In the genomic region with DNA sequence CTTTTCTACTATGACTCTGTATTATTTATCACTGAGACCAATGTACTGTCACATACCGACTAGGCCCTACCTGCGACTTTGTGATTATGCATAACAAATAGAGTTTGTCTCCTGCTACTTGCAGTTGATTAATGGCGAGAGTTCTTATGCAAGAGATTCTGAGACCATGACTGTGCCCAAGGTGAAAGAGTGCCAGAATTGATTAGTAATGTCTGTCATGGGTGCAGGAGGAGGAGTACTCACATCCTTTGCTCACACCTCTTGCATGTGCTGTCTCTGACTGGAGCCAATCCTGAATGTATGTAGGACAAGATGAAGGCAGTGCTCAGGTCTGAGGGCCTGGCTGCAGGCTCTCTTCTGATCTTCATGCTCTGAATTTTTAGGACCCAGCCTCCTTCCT, we compare ENCODE assay signal across 24 cellular contexts.
"Had no signal": no experiment of that assay in that cellular context is flagged by ENCODE, and none has a peak within 500 bp of the region (broad histone marks: within the 10 kb centered on the region; RNA-seq: fewer than 3 reads in every experiment).

No MANE protein-coding gene starts in this region.

- H3K36me3 ChIP-seq: sigmoid colon, transverse colon, vagina had no signal

- H3K4me1 ChIP-seq: body of pancreas, sigmoid colon had no signal

- H3K27me3 Mint-ChIP-seq: activated CD4-positive, alpha-beta T cell treated with anti-CD3 and anti-CD28 coated beads for 36 hours; activated naive CD8-positive, alpha-beta T cell treated with anti-CD3 and anti-CD28 coated beads, Interleukin-2, amount 10 ng/mL, durations not matched to agents 7 days and 5 days had no signal

- H3K9me3 ChIP-seq: body of pancreas, sigmoid colon, transverse colon, vagina had no signal

- H3K9me3 Mint-ChIP-seq: dendritic cell treated with granulocyte-macrophage colony-stimulating factor and Interleukin-4, amounts not matched to agents 40 ng/mL and 50 ng/mL, for 4 days; stimulated activated naive B cell treated with anti-CD40 and anti-IgM and Interleukin-4, amounts not matched to agents 10 μg/mL and 1 μg/mL and 100 μg/mL, for 72 hours had no signal

- DNase-seq: activated CD4-positive, alpha-beta T cell treated with anti-CD3 and anti-CD28 coated beads for 36 hours; activated CD4-positive, alpha-beta T cell treated with anti-CD3 and anti-CD28 coated beads, Interleukin-2, amount 50 U/mL, for 48 hours; activated naive CD4-positive, alpha-beta T cell treated with Interleukin-2 at 50 U/mL for 16 hours; activated naive CD8-positive, alpha-beta T cell treated with anti-CD3 and anti-CD28 coated beads, Interleukin-2, amount 10 ng/mL, durations not matched to agents 7 days and 5 days; activated T-cell treated with anti-CD3 and anti-CD28 coated beads, Interleukin-2, amount 50 U/mL, for 48 hours; body of pancreas; effector CD4-positive, alpha-beta T cell; kidney; naive thymus-derived CD8-positive, alpha-beta T cell; retina; sigmoid colon; stimulated activated CD4-positive, alpha-beta T cell treated with anti-CD3 and anti-CD28 coated beads, Interleukin-15, amount 100 ng/mL, for 24 hours; stimulated activated naive B cell treated with anti-CD40 and anti-IgM and Interleukin-4, amounts not matched to agents 10 μg/mL and 1 μg/mL and 100 μg/mL, for 72 hours; T1000; transverse colon had no signal

- H3K4me3 Mint-ChIP-seq: activated CD4-positive, alpha-beta T cell treated with anti-CD3 and anti-CD28 coated beads for 36 hours; activated naive CD8-positive, alpha-beta T cell treated with anti-CD3 and anti-CD28 coated beads, Interleukin-2, amount 10 ng/mL, durations not matched to agents 7 days and 5 days; dendritic cell treated with granulocyte-macrophage colony-stimulating factor and Interleukin-4, amounts not matched to agents 40 ng/mL and 50 ng/mL, for 4 days; mesothelial cell of epicardium; naive thymus-derived CD8-positive, alpha-beta T cell; stimulated activated naive B cell treated with anti-CD40 and anti-IgM and Interleukin-4, amounts not matched to agents 10 μg/mL and 1 μg/mL and 100 μg/mL, for 72 hours; T-helper 1 cell treated with Interleukin-12 subunit alpha and Interleukin-12 subunit beta and Interleukin-4 antibody, amounts not matched to agents 30 μg/mL and 1 μg/mL, for 36 hours; WTC11 had no signal

- H3K4me3 ChIP-seq: body of pancreas, lung, sigmoid colon, smooth muscle cell, transverse colon, vagina had no signal

- H3K27ac Mint-ChIP-seq: activated CD4-positive, alpha-beta T cell treated with anti-CD3 and anti-CD28 coated beads for 36 hours; activated naive CD8-positive, alpha-beta T cell treated with anti-CD3 and anti-CD28 coated beads, Interleukin-2, amount 10 ng/mL, durations not matched to agents 7 days and 5 days; dendritic cell treated with granulocyte-macrophage colony-stimulating factor and Interleukin-4, amounts not matched to agents 40 ng/mL and 50 ng/mL, for 4 days; mesothelial cell of epicardium; progenitor cell of endocrine pancreas; stimulated activated naive B cell treated with anti-CD40 and anti-IgM and Interleukin-4, amounts not matched to agents 10 μg/mL and 1 μg/mL and 100 μg/mL, for 72 hours; T-helper 1 cell treated with Interleukin-12 subunit alpha and Interleukin-12 subunit beta and Interleukin-4 antibody, amounts not matched to agents 30 μg/mL and 1 μg/mL, for 36 hours; WTC11 had no signal

- FAIRE-seq: endometrium, kidney had no signal

- H3K36me3 Mint-ChIP-seq: activated naive CD8-positive, alpha-beta T cell treated with anti-CD3 and anti-CD28 coated beads, Interleukin-2, amount 10 ng/mL, durations not matched to agents 7 days and 5 days; stimulated activated naive B cell treated with anti-CD40 and anti-IgM and Interleukin-4, amounts not matched to agents 10 μg/mL and 1 μg/mL and 100 μg/mL, for 72 hours had no signal

- H3K27me3 ChIP-seq: body of pancreas, sigmoid colon, transverse colon, vagina had no signal

- H3K27ac ChIP-seq: body of pancreas, sigmoid colon, vagina had no signal

- ATAC-seq: activated CD4-positive, alpha-beta T cell treated with anti-CD3 and anti-CD28 coated beads for 36 hours; body of pancreas; naive thymus-derived CD8-positive, alpha-beta T cell; stimulated activated naive B cell treated with anti-CD40 and anti-IgM and Interleukin-4, amounts not matched to agents 10 μg/mL and 1 μg/mL and 100 μg/mL, for 72 hours; WTC11 had no signal

- H3K4me2 ChIP-seq: smooth muscle cell had no signal

- H3K4me1 Mint-ChIP-seq: stimulated activated naive B cell treated with anti-CD40 and anti-IgM and Interleukin-4, amounts not matched to agents 10 μg/mL and 1 μg/mL and 100 μg/mL, for 72 hours had no signal
